ENCODE assay signal across 12 cellular contexts in genomic region chr10:92052088-92052487, GRCh38.
"Had no signal": no experiment of that assay in that cellular context is flagged by ENCODE, and none has a peak within 500 bp of the region (broad histone marks: within the 10 kb centered on the region; RNA-seq: fewer than 3 reads in every experiment).

No MANE protein-coding gene starts in this region.

- H3K27me3 ChIP-seq: ascending aorta, breast epithelium, gastroesophageal sphincter, uterus had no signal

- H3K4me3 ChIP-seq: ascending aorta, breast epithelium, gastroesophageal sphincter, uterus had no signal

- ATAC-seq: gastroesophageal sphincter had no signal

- DNase-seq: activated CD4-positive, CD25-positive, alpha-beta regulatory T cell treated with anti-CD3 and anti-CD28 coated beads, Interleukin-2, amount 50 U/mL, for 72 hours; activated naive CD4-positive, alpha-beta T cell treated with Interleukin-2 at 50 U/mL for 16 hours; activated T-cell treated with anti-CD3 and anti-CD28 coated beads for 4 hours; erythroblast; nephron progenitor cell; occipital lobe; stimulated activated CD4-positive, alpha-beta T cell treated with anti-CD3 and anti-CD28 coated beads, Interleukin-1b, Interleukin-23, amount 100 ng/mL, for 48 hours; SW 1271; uterus had no signal

- H3K9me3 ChIP-seq: ascending aorta, breast epithelium, gastroesophageal sphincter, uterus had no signal

- H3K4me1 ChIP-seq: ascending aorta, breast epithelium, gastroesophageal sphincter, uterus had no signal

- H3K36me3 ChIP-seq: breast epithelium, uterus had no signal

- H3K27ac ChIP-seq: ascending aorta, breast epithelium, gastroesophageal sphincter, uterus had no signal
